Comparison of ENCODE assay signal across 1 cellular context in the genomic region with DNA sequence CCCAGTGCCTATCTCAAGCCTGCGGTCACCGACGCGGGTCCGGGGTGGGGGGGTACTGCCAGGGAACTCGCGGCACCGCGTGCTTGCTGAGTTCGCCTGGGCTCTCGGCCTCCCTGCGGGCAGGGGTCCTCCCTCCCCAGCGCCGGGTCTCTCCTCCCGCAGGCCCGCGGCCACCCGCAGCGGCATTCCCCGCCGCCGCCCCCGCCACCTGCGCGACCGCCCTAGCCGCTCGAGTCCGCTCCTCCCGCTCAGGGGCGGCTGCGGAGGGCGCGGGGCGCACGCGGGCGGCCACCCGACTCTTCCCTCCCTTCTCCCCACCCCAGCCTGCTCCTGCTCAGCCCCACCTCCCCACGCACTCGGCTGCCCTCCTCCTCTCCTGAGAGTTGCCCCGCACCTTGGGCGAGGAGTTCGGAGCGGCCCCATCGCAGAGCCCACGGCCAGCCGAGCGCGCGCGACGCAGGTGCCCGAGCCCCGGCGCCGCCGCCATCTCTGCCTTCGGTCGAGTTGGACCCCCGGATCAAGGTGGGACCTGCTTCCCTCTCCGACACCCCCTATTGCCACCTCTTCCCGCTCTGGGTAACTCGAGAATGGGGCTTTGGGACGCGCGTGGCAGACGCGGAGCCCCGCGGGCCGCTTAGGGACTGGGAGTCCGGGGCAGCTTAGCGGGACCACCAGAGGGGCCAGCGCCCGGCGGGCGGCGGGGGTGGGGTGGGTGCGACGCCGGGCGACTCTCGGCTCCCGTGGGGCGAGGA.
A peak's percentile ranks its signal among the peaks of the same experiment; 100 is the strongest.
TF ChIP-seq lines count a peak whose summit lies in the region.

No MANE protein-coding gene starts in this region.

TF ChIP-seq in K562, 482 proteins besides CTCF, POLR2A, EP300 and RAD21 (continued from another document and continues in another):
- TF ChIP-seq, protein P1, sequence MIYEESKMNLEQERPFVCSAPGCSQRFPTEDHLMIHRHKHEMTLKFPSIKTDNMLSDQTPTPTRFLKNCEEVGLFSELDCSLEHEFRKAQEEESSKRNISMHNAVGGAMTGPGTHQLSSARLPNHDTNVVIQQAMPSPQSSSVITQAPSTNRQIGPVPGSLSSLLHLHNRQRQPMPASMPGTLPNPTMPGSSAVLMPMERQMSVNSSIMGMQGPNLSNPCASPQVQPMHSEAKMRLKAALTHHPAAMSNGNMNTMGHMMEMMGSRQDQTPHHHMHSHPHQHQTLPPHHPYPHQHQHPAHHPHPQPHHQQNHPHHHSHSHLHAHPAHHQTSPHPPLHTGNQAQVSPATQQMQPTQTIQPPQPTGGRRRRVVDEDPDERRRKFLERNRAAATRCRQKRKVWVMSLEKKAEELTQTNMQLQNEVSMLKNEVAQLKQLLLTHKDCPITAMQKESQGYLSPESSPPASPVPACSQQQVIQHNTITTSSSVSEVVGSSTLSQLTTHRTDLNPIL (CRISPR knock-in tag; IDR thresholded peaks at IDR 0.05) = no peak
- TF ChIP-seq SFPQ (IDR thresholded peaks at IDR 0.05; ENCODE audit: low read depth, low read length) = no peak
- no peak for TF ChIP-seq ZNF436 (CRISPR knock-in tag; IDR thresholded peaks at IDR 0.05)
- peak; percentile 52 for TF ChIP-seq TBP (optimal IDR thresholded peaks at IDR 0.05; ENCODE audit: low read depth, low read length)
- TF ChIP-seq RBM17 (IDR thresholded peaks at IDR 0.05; ENCODE audit: borderline replicate concordance, low read depth, low read length) = no peak
- no peak for TF ChIP-seq ZHX1 (conservative IDR thresholded peaks at IDR 0.05; ENCODE audit: low read length)
- no peak for TF ChIP-seq ESRRB (CRISPR knock-in tag; IDR thresholded peaks at IDR 0.05; ENCODE audit: borderline replicate concordance)
- TF ChIP-seq L3MBTL2 (IDR thresholded peaks at IDR 0.05) = peak; percentile 87
- no peak for TF ChIP-seq GABPB2 (CRISPR knock-in tag; conservative IDR thresholded peaks at IDR 0.05)
- TF ChIP-seq NCOA6 (IDR thresholded peaks at IDR 0.05) = no peak
- TF ChIP-seq CC2D1A (IDR thresholded peaks at IDR 0.05) = no peak
- no peak for TF ChIP-seq SNAPC5 (CRISPR knock-in tag; IDR thresholded peaks at IDR 0.05)
- TF ChIP-seq JUND (IDR thresholded peaks at IDR 0.05; ENCODE audit: borderline replicate concordance, low read depth, low read length) = no peak
- TF ChIP-seq JUND (tag; IDR thresholded peaks at IDR 0.05; ENCODE audit: borderline replicate concordance, low read depth, low read length) = no peak
- no peak for TF ChIP-seq HNRNPL (IDR thresholded peaks at IDR 0.05; ENCODE audit: low read depth, low read length)
- no peak for TF ChIP-seq RFX1 (IDR thresholded peaks at IDR 0.05)
- TF ChIP-seq EGR1 (conservative IDR thresholded peaks at IDR 0.05) = no peak
- TF ChIP-seq ZNF764 (CRISPR knock-in tag; IDR thresholded peaks at IDR 0.05; ENCODE audit: low read depth) = no peak
- TF ChIP-seq FOXK2 (conservative IDR thresholded peaks at IDR 0.05 in 1 of 2, IDR thresholded peaks at IDR 0.05 in 1 of 2; ENCODE audit: low read depth in 2 of 2) = no peak
- no peak for TF ChIP-seq ZNF707 (CRISPR knock-in tag; conservative IDR thresholded peaks at IDR 0.05)
- no peak for TF ChIP-seq ZNF23 (CRISPR knock-in tag; IDR thresholded peaks at IDR 0.05)
- TF ChIP-seq, protein P2, sequence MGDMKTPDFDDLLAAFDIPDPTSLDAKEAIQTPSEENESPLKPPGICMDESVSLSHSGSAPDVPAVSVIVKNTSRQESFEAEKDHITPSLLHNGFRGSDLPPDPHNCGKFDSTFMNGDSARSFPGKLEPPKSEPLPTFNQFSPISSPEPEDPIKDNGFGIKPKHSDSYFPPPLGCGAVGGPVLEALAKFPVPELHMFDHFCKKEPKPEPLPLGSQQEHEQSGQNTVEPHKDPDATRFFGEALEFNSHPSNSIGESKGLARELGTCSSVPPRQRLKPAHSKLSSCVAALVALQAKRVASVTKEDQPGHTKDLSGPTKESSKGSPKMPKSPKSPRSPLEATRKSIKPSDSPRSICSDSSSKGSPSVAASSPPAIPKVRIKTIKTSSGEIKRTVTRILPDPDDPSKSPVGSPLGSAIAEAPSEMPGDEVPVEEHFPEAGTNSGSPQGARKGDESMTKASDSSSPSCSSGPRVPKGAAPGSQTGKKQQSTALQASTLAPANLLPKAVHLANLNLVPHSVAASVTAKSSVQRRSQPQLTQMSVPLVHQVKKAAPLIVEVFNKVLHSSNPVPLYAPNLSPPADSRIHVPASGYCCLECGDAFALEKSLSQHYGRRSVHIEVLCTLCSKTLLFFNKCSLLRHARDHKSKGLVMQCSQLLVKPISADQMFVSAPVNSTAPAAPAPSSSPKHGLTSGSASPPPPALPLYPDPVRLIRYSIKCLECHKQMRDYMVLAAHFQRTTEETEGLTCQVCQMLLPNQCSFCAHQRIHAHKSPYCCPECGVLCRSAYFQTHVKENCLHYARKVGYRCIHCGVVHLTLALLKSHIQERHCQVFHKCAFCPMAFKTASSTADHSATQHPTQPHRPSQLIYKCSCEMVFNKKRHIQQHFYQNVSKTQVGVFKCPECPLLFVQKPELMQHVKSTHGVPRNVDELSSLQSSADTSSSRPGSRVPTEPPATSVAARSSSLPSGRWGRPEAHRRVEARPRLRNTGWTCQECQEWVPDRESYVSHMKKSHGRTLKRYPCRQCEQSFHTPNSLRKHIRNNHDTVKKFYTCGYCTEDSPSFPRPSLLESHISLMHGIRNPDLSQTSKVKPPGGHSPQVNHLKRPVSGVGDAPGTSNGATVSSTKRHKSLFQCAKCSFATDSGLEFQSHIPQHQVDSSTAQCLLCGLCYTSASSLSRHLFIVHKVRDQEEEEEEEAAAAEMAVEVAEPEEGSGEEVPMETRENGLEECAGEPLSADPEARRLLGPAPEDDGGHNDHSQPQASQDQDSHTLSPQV (IDR thresholded peaks at IDR 0.05) = peak; percentile 85
- no peak for TF ChIP-seq ZNF766 (CRISPR knock-in tag; conservative IDR thresholded peaks at IDR 0.05)
- TF ChIP-seq ZFPM2 (CRISPR knock-in tag; IDR thresholded peaks at IDR 0.05) = no peak
- TF ChIP-seq MYC (IDR thresholded peaks at IDR 0.05; ENCODE audit: low read depth, low read length) = peak; percentile 83
- no peak for TF ChIP-seq MYC (CRISPR knock-in tag; IDR thresholded peaks at IDR 0.05; ENCODE audit: borderline replicate concordance, low read depth)
- TF ChIP-seq ZNF121 (CRISPR knock-in tag; conservative IDR thresholded peaks at IDR 0.05) = no peak
- TF ChIP-seq ETV1 (tag; conservative IDR thresholded peaks at IDR 0.05; ENCODE audit: low read depth) = no peak
- TF ChIP-seq ZNF778 (CRISPR knock-in tag; IDR thresholded peaks at IDR 0.05) = no peak
- peak; percentile 73 for TF ChIP-seq ZFX (CRISPR knock-in tag; IDR thresholded peaks at IDR 0.05)
- no peak for TF ChIP-seq TRIM28 (IDR thresholded peaks at IDR 0.05)
- no peak for TF ChIP-seq ZNF583 (CRISPR knock-in tag; IDR thresholded peaks at IDR 0.05)
- no peak for TF ChIP-seq BCOR (IDR thresholded peaks at IDR 0.05)
- TF ChIP-seq POLR2H (tag; IDR thresholded peaks at IDR 0.05; ENCODE audit: low read depth) = no peak
- TF ChIP-seq NR2C1 (IDR thresholded peaks at IDR 0.05) = no peak
- TF ChIP-seq NR2C1 (tag; IDR thresholded peaks at IDR 0.05) = no peak
- no peak for TF ChIP-seq E2F3 (CRISPR knock-in tag; IDR thresholded peaks at IDR 0.05)
- 0 out of 2 replicates have a peak, but pooled peaks have one; percentile 78 for TF ChIP-seq RBM14 (IDR thresholded peaks at IDR 0.05; ENCODE audit: borderline replicate concordance, insufficient read depth, low read depth, low read length)
- 0 out of 2 replicates have a peak, but pooled peaks have one; percentile 52 for TF ChIP-seq HMGXB4 (CRISPR knock-in tag; IDR thresholded peaks at IDR 0.05)
- TF ChIP-seq, protein P3, sequence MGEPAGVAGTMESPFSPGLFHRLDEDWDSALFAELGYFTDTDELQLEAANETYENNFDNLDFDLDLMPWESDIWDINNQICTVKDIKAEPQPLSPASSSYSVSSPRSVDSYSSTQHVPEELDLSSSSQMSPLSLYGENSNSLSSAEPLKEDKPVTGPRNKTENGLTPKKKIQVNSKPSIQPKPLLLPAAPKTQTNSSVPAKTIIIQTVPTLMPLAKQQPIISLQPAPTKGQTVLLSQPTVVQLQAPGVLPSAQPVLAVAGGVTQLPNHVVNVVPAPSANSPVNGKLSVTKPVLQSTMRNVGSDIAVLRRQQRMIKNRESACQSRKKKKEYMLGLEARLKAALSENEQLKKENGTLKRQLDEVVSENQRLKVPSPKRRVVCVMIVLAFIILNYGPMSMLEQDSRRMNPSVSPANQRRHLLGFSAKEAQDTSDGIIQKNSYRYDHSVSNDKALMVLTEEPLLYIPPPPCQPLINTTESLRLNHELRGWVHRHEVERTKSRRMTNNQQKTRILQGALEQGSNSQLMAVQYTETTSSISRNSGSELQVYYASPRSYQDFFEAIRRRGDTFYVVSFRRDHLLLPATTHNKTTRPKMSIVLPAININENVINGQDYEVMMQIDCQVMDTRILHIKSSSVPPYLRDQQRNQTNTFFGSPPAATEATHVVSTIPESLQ (CRISPR knock-in tag; IDR thresholded peaks at IDR 0.05) = peak; percentile 79; the same call in 1 of the 2 replicates
- 0 out of 2 replicates have a peak, but pooled peaks have one; percentile 35 for TF ChIP-seq SMAD4 (CRISPR knock-in tag; conservative IDR thresholded peaks at IDR 0.05)
- TF ChIP-seq MAZ (CRISPR knock-in tag; conservative IDR thresholded peaks at IDR 0.05 in 1 of 2, IDR thresholded peaks at IDR 0.05 in 1 of 2) = peak; percentile 30 to 39; a peak in 2 of 4 replicates
- TF ChIP-seq MECOM (CRISPR knock-in tag; IDR thresholded peaks at IDR 0.05) = no peak
- TF ChIP-seq ETS2 (tag; IDR thresholded peaks at IDR 0.05; ENCODE audit: borderline replicate concordance, poor library complexity, severe bottlenecking) = no peak
- no peak for TF ChIP-seq CBX8 (IDR thresholded peaks at IDR 0.05; ENCODE audit: borderline replicate concordance, extremely low read depth, low read depth, low read length, poor library complexity, severe bottlenecking)
- TF ChIP-seq TEAD1 (CRISPR knock-in tag; IDR thresholded peaks at IDR 0.05) = peak in 1 of 2 experiments; percentile 72; a peak in 2 of 4 replicates
- peak; percentile 61; the same call in 1 of the 2 replicates for TF ChIP-seq PHF8 (IDR thresholded peaks at IDR 0.05; ENCODE audit: borderline replicate concordance, low read length)
- no peak for TF ChIP-seq ZBTB34 (CRISPR knock-in tag; IDR thresholded peaks at IDR 0.05)
